1 cellular context compared by ENCODE assay signal in genomic region chr15:85394552-85395333, GRCh38.
TF ChIP-seq lines count a peak whose summit lies in the region.

No MANE protein-coding gene starts in this region.

TF ChIP-seq in H1, 55 proteins besides CTCF, POLR2A, EP300 and RAD21 (continued from another document):
- TF ChIP-seq ATF3 (IDR thresholded peaks at IDR 0.05; ENCODE audit: insufficient read depth, low read depth, low read length) = no peak
- TF ChIP-seq BACH1 (IDR thresholded peaks at IDR 0.05; ENCODE audit: low read length) = peak; percentile 68; the same call in 1 of the 2 replicates
- TF ChIP-seq BRCA1 (IDR thresholded peaks at IDR 0.05; ENCODE audit: low read depth, low read length) = no peak
- no peak for TF ChIP-seq SP2 (IDR thresholded peaks at IDR 0.05; ENCODE audit: low read length)
- TF ChIP-seq EZH2 (IDR thresholded peaks at IDR 0.05; ENCODE audit: low read depth, low read length, severe bottlenecking) = no peak
- peak; percentile 52; the same call in 1 of the 2 replicates for TF ChIP-seq MAFK (IDR thresholded peaks at IDR 0.05; ENCODE audit: low read depth, low read length)
- TF ChIP-seq SP1 (IDR thresholded peaks at IDR 0.05; ENCODE audit: low read depth, low read length) = no peak
- no peak for TF ChIP-seq CBX5 (IDR thresholded peaks at IDR 0.05; ENCODE audit: low read depth, low read length)
- TF ChIP-seq SUZ12 (IDR thresholded peaks at IDR 0.05; ENCODE audit: low read length) = no peak
TF ChIP-seq in H1: peak in this region for 2.
